Comparison of ENCODE assay signal across 8 cellular contexts in genomic region chrX:150692837-150693781, GRCh38. TPM values are rescaled to one million over a fixed set of nuclear protein-coding genes. Genes with fewer than 3 reads are reported as not detected.
A peak's percentile ranks its signal among the peaks of the same experiment; 100 is the strongest.
DNase-seq lines count a peak whose midpoint lies in the region; ATAC-seq and TF ChIP-seq lines count a peak whose summit lies in the region.

MTMR1 (plus strand) TSS chrX:150693396; CDS start chrX:150693531, 135 bp downstream.

- H3K27me3 Mint-ChIP-seq in activated naive CD4-positive, alpha-beta T cell treated with anti-CD3 and anti-CD28 coated beads, Interleukin-2, amount 10 ng/mL, durations not matched to agents 7 days and 5 days: peaks cover 4% of the 10 kb centered on the region

- H3K9ac ChIP-seq in PC-3 (ENCODE audit: low read length): peak within 1 kb of the TSS; percentile 76

- peaks cover 16% of the 10 kb centered on the region; the same call in 1 of the 2 replicates for H3K36me3 ChIP-seq in PC-3 (ENCODE audit: low read depth, low read length)
- H3K36me3 ChIP-seq in cardiac muscle cell: no peaks in the 10 kb centered on the region
- H3K36me3 ChIP-seq in prostate gland: no peaks in the 10 kb centered on the region

- no peaks in the 10 kb centered on the region for H4K20me1 ChIP-seq in PC-3 (ENCODE audit: low read length)

- CTCF ChIA-PET in PC-3 (lab: Charles Lee): interaction anchor here (0.6 kb wide), 1 partner anchor 755 kb away, joined by 8 read pairs; the partner anchor contains the start of gene EOLA2
- CTCF ChIA-PET in activated naive CD4-positive, alpha-beta T cell treated with anti-CD3 and anti-CD28 coated beads, Interleukin-2, amount 10 ng/mL, durations not matched to agents 7 days and 5 days (lab: Charles Lee): interaction anchor here (0.6 to 2.2 kb wide), 3 partner anchors 10 to 416 kb away, joined by 3 to 8 read pairs (median 7); no protein-coding TSS in a partner anchor

- no peaks in the 10 kb centered on the region for H3K9me2 ChIP-seq in PC-3 (replicated peaks; ENCODE audit: low read length)

- H3K9me3 ChIP-seq in PC-3 (ENCODE audit: low read length) (peaks cover 13% of the 10 kb centered on the region), cardiac muscle cell (ENCODE audit: low read depth) (no peaks in the 10 kb centered on the region), prostate gland (no peaks in the 10 kb centered on the region)

- H3K4me3 Mint-ChIP-seq in activated naive CD4-positive, alpha-beta T cell treated with anti-CD3 and anti-CD28 coated beads, Interleukin-2, amount 10 ng/mL, durations not matched to agents 7 days and 5 days: peak within 1 kb of the TSS; percentile 92

- POLR2A ChIA-PET in PC-3 (lab: Charles Lee; ENCODE audit: unreplicated experiment): interaction anchor here (1.1 kb wide), 1 partner anchor 330 kb away, joined by 3 read pairs; the partner anchor contains the start of gene MAMLD1

- peak within 1 kb of the TSS; percentile 100 for H3K27ac Mint-ChIP-seq in activated naive CD4-positive, alpha-beta T cell treated with anti-CD3 and anti-CD28 coated beads, Interleukin-2, amount 10 ng/mL, durations not matched to agents 7 days and 5 days

- H3K79me2 ChIP-seq in PC-3 (ENCODE audit: low read length): peaks cover 52% of the 10 kb centered on the region

- peak within 1 kb of the TSS; percentile 99 for H3K4me2 ChIP-seq in PC-3 (ENCODE audit: low read length)

- no peaks in the 10 kb centered on the region for H3K9me3 Mint-ChIP-seq in activated naive CD4-positive, alpha-beta T cell treated with anti-CD3 and anti-CD28 coated beads, Interleukin-2, amount 10 ng/mL, durations not matched to agents 7 days and 5 days

- H3K36me3 Mint-ChIP-seq in activated naive CD4-positive, alpha-beta T cell treated with anti-CD3 and anti-CD28 coated beads, Interleukin-2, amount 10 ng/mL, durations not matched to agents 7 days and 5 days: peaks cover 46% of the 10 kb centered on the region

- no peaks in the 10 kb centered on the region for H3K27me3 ChIP-seq in PC-3 (ENCODE audit: low read length)
- no peaks in the 10 kb centered on the region for H3K27me3 ChIP-seq in cardiac muscle cell
- H3K27me3 ChIP-seq in prostate gland (replicated peaks; ENCODE audit: insufficient read depth): no peaks in the 10 kb centered on the region

- ATAC-seq in GM18867 (IDR thresholded peaks at IDR 0.05; ENCODE audit: unreplicated experiment) (peak; percentile 52), HG03066 (IDR thresholded peaks at IDR 0.05; ENCODE audit: low read depth, unreplicated experiment) (peak; percentile 35), PC-3 (peak; percentile 16)

- H3K4me3 ChIP-seq in PC-3 (ENCODE audit: low read length) (peak within 1 kb of the TSS; percentile 88), cardiac muscle cell (peak within 1 kb of the TSS; percentile 54), prostate gland (peak within 1 kb of the TSS; percentile 39 to 45)

- TF ChIP-seq POLR2A in prostate gland (IDR thresholded peaks at IDR 0.05): no peak

- H3K4me1 ChIP-seq in PC-3 (ENCODE audit: insufficient read depth, low read length) (peaks cover 46% of the 10 kb centered on the region), cardiac muscle cell (ENCODE audit: low read depth) (no peaks in the 10 kb centered on the region), prostate gland (replicated peaks) (no peaks in the 10 kb centered on the region)

- BruUV-seq in PC-3 (replicated peaks; lab: Mats Ljungman, UMichigan): no TSS peak

- H3K27ac ChIP-seq in PC-3 (ENCODE audit: low read length) (peak within 1 kb of the TSS; percentile 93), cardiac muscle cell (no peak within 1 kb of the TSS), prostate gland (peak within 1 kb of the TSS; percentile 83 to 84)

- intact Hi-C loops in PC-3 (cut with micrococcal nuclease): no loop called here
- intact Hi-C loops in prostate gland (cut with DNase I): no loop called here

- DNase-seq in A172 (ENCODE audit: low spot score): no peak
- DNase-seq in PC-3: peak; percentile 30
- DNase-seq in activated naive CD4-positive, alpha-beta T cell treated with anti-CD3 and anti-CD28 coated beads, Interleukin-2, amount 10 ng/mL, durations not matched to agents 7 days and 5 days: peak; percentile 57
- peak in 1 of 2 donors; percentile 55 for DNase-seq in cardiac muscle cell (ENCODE audit: low read depth in 1 of 2, low spot score in 1 of 2)
- peak; percentile 19 for DNase-seq in prostate gland (ENCODE audit: low spot score)
- DNase-seq in SHP77 treated with DMSO at 0.1 percent for 48 hours (lab: John Stamatoyannopoulos, UW): no peak

- WGBS in prostate gland: under 1% methylated on average over 19 of the region's 101 CpGs

- no peak for TF ChIP-seq CTCF in PC-3 (conservative IDR thresholded peaks at IDR 0.05; ENCODE audit: low read depth, low read length)
- no peak for TF ChIP-seq CTCF in cardiac muscle cell (IDR thresholded peaks at IDR 0.05; ENCODE audit: low read depth, low read length)
- TF ChIP-seq CTCF in prostate gland (IDR thresholded peaks at IDR 0.05): no peak

- peak within 1 kb of the TSS; percentile 90 for H2AFZ ChIP-seq in PC-3 (ENCODE audit: low read length)

- peaks cover 9% of the 10 kb centered on the region for H3F3A ChIP-seq in PC-3 (ENCODE audit: low read length, unreplicated experiment)

- H3K4me1 Mint-ChIP-seq in activated naive CD4-positive, alpha-beta T cell treated with anti-CD3 and anti-CD28 coated beads, Interleukin-2, amount 10 ng/mL, durations not matched to agents 7 days and 5 days: peaks cover 70% of the 10 kb centered on the region

RNA-seq across cellular contexts. Expression of gene MTMR1, which starts in this region (rescaled TPM):
- 25.6 and 34.3 TPM in 2 replicates for total RNA-seq in A172 (2014; rRNA removed; shearing (Covaris generic))
- total RNA-seq in PC-3 (2014; rRNA removed) (31.8 and 39.0 TPM in 2 replicates), cardiac muscle cell (22.3 and 46.2 TPM in 2 replicates), prostate gland (10 to 100 TPM; 35.0 to 37.3 TPM)
- polyA plus RNA-seq in cardiac muscle cell: 20.2 and 31.7 TPM in 2 replicates

Comparison
In these comparisons a context has a peak if more than half of its experiments do, and no peak if none do; other contexts are left out.
1. DNase-seq: peak in PC-3 (single experiment), activated naive CD4-positive, alpha-beta T cell treated with anti-CD3 and anti-CD28 coated beads, Interleukin-2, amount 10 ng/mL, durations not matched to agents 7 days and 5 days (single experiment) and prostate gland (single experiment); none in A172 (single experiment) and SHP77 treated with DMSO at 0.1 percent for 48 hours (single experiment).
2. Peak in every context shown above with its lines, with median percentiles within 50 percentile points of each other: ATAC-seq and H3K4me3 ChIP-seq.